ENCODE assay signal across 18 cellular contexts in genomic region chr20:56776345-56776744, GRCh38.
DNase-seq lines count a peak whose midpoint lies in the region; ATAC-seq, FAIRE-seq and TF ChIP-seq lines count a peak whose summit lies in the region.
"Had no signal": no experiment of that assay in that cellular context is flagged by ENCODE, and none has a peak within 500 bp of the region (broad histone marks: within the 10 kb centered on the region; RNA-seq: fewer than 3 reads in every experiment).

No MANE protein-coding gene starts in this region.

- H3K27me3 ChIP-seq in BLaER1 (no peaks in the 10 kb centered on the region), GM23338 (ENCODE audit: insufficient read depth) (no peaks in the 10 kb centered on the region), pancreas (peaks cover 0 to 5% (median 0%) of the 10 kb centered on the region in 4 donors)

- H3K79me2 ChIP-seq in GM23338 (replicated peaks; ENCODE audit: insufficient read depth) (no peaks in the 10 kb centered on the region), OCI-LY7 (ENCODE audit: insufficient read depth, low read depth, low read length) (no peaks in the 10 kb centered on the region)

- H2AFZ ChIP-seq in GM23338 (peak overlapping the region; percentile 86; the same call in 1 of the 2 replicates), OCI-LY7 (ENCODE audit: low read length) (no peak overlapping the region)

- H3K4me1 ChIP-seq in BLaER1 (peaks cover 41% of the 10 kb centered on the region), GM23338 (ENCODE audit: insufficient read depth) (peaks cover 19% of the 10 kb centered on the region), pancreas (no peaks in the 10 kb centered on the region), OCI-LY7 (ENCODE audit: insufficient read depth, low read length, poor library complexity, severe bottlenecking) (no peaks in the 10 kb centered on the region)

- no peak for FAIRE-seq in pancreas (lab: Jason Lieb, UNC)
- FAIRE-seq: GM12892, GM19239, K562 had no signal

- no peaks in the 10 kb centered on the region for H3K9me3 Mint-ChIP-seq in GM23338
- H3K9me3 Mint-ChIP-seq: CD4-positive, alpha-beta memory T cell had no signal

- no peak overlapping the region for H3K27ac Mint-ChIP-seq in GM23338
- H3K27ac Mint-ChIP-seq: B cell; CD4-positive, alpha-beta memory T cell had no signal

- H3K4me3 Mint-ChIP-seq in GM23338 = no peak overlapping the region
- H3K4me3 Mint-ChIP-seq: B cell; CD4-positive, alpha-beta memory T cell had no signal

- POLR2A ChIA-PET in OCI-LY7 (lab: Charles Lee) = no interaction called here

- peak; percentile 56 for DNase-seq in GM23338 (ENCODE audit: low spot score)
- peak; percentile 40 for DNase-seq in iPS DF 19.7 (ENCODE audit: low read depth, low spot score)
- DNase-seq in pancreas = no peak
- DNase-seq in activated gamma-delta T cell treated with Interleukin-2 at 50 U/mL for 16 hours = no peak
- DNase-seq in mesenteric fat pad (ENCODE audit: low spot score) = no peak
- no peak for DNase-seq in OCI-LY7 (ENCODE audit: low spot score)
- DNase-seq: ACHN; CD4-positive, alpha-beta memory T cell; DMS79; EL; GDM1 had no signal

- peaks cover 33% of the 10 kb centered on the region for H3K4me1 Mint-ChIP-seq in GM23338
- H3K4me1 Mint-ChIP-seq: B cell; CD4-positive, alpha-beta memory T cell had no signal

- no TSS peak for BruUV-seq in OCI-LY7 (replicated peaks; lab: Mats Ljungman, UMichigan)

- H4K20me1 ChIP-seq in BLaER1 (no peaks in the 10 kb centered on the region), GM23338 (replicated peaks; ENCODE audit: insufficient read depth) (no peaks in the 10 kb centered on the region), OCI-LY7 (ENCODE audit: insufficient read depth, low read length) (no peaks in the 10 kb centered on the region)

- no peaks in the 10 kb centered on the region for H3K36me3 Mint-ChIP-seq in GM23338 (ENCODE audit: low read depth)
- H3K36me3 Mint-ChIP-seq: CD4-positive, alpha-beta memory T cell had no signal

- H3K27ac ChIP-seq in BLaER1 = no peak overlapping the region
- H3K27ac ChIP-seq in GM23338 (ENCODE audit: low read depth) = no peak overlapping the region
- peak overlapping the region; percentile 44 for H3K27ac ChIP-seq in KOPT-K1 (ENCODE audit: low read depth, low read length, poor library complexity, severe bottlenecking)
- no peak overlapping the region for H3K27ac ChIP-seq in pancreas
- no peak overlapping the region for H3K27ac ChIP-seq in OCI-LY7 (ENCODE audit: low read depth, low read length, poor library complexity, severe bottlenecking)
- H3K27ac ChIP-seq: C4-2B had no signal

- no peak for TF ChIP-seq CTCF in GM23338 (conservative IDR thresholded peaks at IDR 0.05; ENCODE audit: low read depth in 2 of 2)
- TF ChIP-seq CTCF in pancreas (IDR thresholded peaks at IDR 0.05) = no peak
- TF ChIP-seq CTCF in OCI-LY7 (conservative IDR thresholded peaks at IDR 0.05; ENCODE audit: low read length) = no peak

- CTCF ChIA-PET in OCI-LY7 (lab: Charles Lee; ENCODE audit: unreplicated experiment) = no interaction called here

- H3K9ac ChIP-seq in BLaER1 = no peak overlapping the region

- H3K9me2 ChIP-seq in GM23338 (ENCODE audit: insufficient read depth) (no peaks in the 10 kb centered on the region), OCI-LY7 (ENCODE audit: insufficient read depth, low read length) (no peaks in the 10 kb centered on the region)

- no peaks in the 10 kb centered on the region for H3K9me3 ChIP-seq in BLaER1
- H3K9me3 ChIP-seq in KOPT-K1 (ENCODE audit: insufficient read depth, low read length, poor library complexity, severe bottlenecking) = no peaks in the 10 kb centered on the region
- no peaks in the 10 kb centered on the region for H3K9me3 ChIP-seq in pancreas
- no peaks in the 10 kb centered on the region for H3K9me3 ChIP-seq in OCI-LY7 (ENCODE audit: low read length)

- 0 out of 2 replicates have a peak overlapping the region, but pooled peaks have one; percentile 0 for H3K4me2 ChIP-seq in BLaER1
- H3K4me2 ChIP-seq in GM23338 = no peak overlapping the region
- H3K4me2 ChIP-seq in OCI-LY7 (ENCODE audit: low read length) = no peak overlapping the region

- intact Hi-C loops in pancreas (cut with DNase I) (no loop called here), OCI-LY7 (cut with micrococcal nuclease; ENCODE audit: unreplicated experiment) (no loop called here)

- no peaks in the 10 kb centered on the region for H3K36me3 ChIP-seq in BLaER1
- H3K36me3 ChIP-seq in GM23338 (ENCODE audit: insufficient read depth) = no peaks in the 10 kb centered on the region
- no peaks in the 10 kb centered on the region for H3K36me3 ChIP-seq in KOPT-K1 (ENCODE audit: insufficient read depth, low read length)
- H3K36me3 ChIP-seq in pancreas = no peaks in the 10 kb centered on the region
- no peaks in the 10 kb centered on the region for H3K36me3 ChIP-seq in OCI-LY7 (ENCODE audit: insufficient read depth, low read length)

- no peak overlapping the region for H3K4me3 ChIP-seq in BLaER1
- H3K4me3 ChIP-seq in GM23338 = no peak overlapping the region
- H3K4me3 ChIP-seq in pancreas = no peak overlapping the region
- H3K4me3 ChIP-seq in OCI-LY7 (ENCODE audit: low read depth, low read length, poor library complexity, severe bottlenecking) = no peak overlapping the region
- H3K4me3 ChIP-seq: K562 had no signal

- H3F3A ChIP-seq in GM23338 (replicated peaks; ENCODE audit: low read depth) = 0 out of 2 replicates have a peak, but pooled peaks cover 6% of the 10 kb centered on the region

- WGBS in pancreas, 2 donors = 51 to 57% methylated on average over 9 of the region's 9 CpGs

- H3K27me3 Mint-ChIP-seq in GM23338 (ENCODE audit: insufficient read depth, low read depth, poor library complexity) = peaks cover 2% of the 10 kb centered on the region

- ATAC-seq in GM23338 (peak; percentile 77), pancreas (no peak)
- ATAC-seq: K562 had no signal

TF ChIP-seq in GM23338, 12 proteins besides CTCF, POLR2A, EP300 and RAD21 (continues in another document):
- TF ChIP-seq EZH2 (IDR thresholded peaks at IDR 0.05; ENCODE audit: low read depth, unreplicated experiment) (no peak), JUNB (IDR thresholded peaks at IDR 0.05; ENCODE audit: unreplicated experiment) (no peak), ZNF331 (CRISPR knock-in tag; IDR thresholded peaks at IDR 0.05; ENCODE audit: low read depth) (no peak), ZNF462 (CRISPR knock-in tag; IDR thresholded peaks at IDR 0.05) (no peak), CREB1 (CRISPR knock-in tag; IDR thresholded peaks at IDR 0.05; ENCODE audit: low read depth) (no peak)

Comparison
In these comparisons a context has a peak if more than half of its experiments do, and no peak if none do; other contexts are left out.
1. DNase-seq: peak in GM23338 (single experiment) and iPS DF 19.7 (single experiment); none in pancreas (0 of 6), activated gamma-delta T cell treated with Interleukin-2 at 50 U/mL for 16 hours (single experiment), mesenteric fat pad (single experiment) and OCI-LY7 (single experiment).